25 cellular contexts compared by ENCODE assay signal in genomic region chr4:80452768-80453167, GRCh38.
DNase-seq lines count a peak whose midpoint lies in the region; ATAC-seq, FAIRE-seq and TF ChIP-seq lines count a peak whose summit lies in the region.
"Had no signal": no experiment of that assay in that cellular context is flagged by ENCODE, and none has a peak within 500 bp of the region (broad histone marks: within the 10 kb centered on the region; RNA-seq: fewer than 3 reads in every experiment).

No MANE protein-coding gene starts in this region.

- H3K9me3 ChIP-seq in PC-3 (ENCODE audit: low read length) (no peaks in the 10 kb centered on the region), body of pancreas (no peaks in the 10 kb centered on the region)
- H3K9me3 ChIP-seq: MG63, Peyer's patch, SJCRH30 had no signal

- peaks cover under 1% of the 10 kb centered on the region for H3K27me3 Mint-ChIP-seq in activated CD4-positive, alpha-beta T cell treated with anti-CD3 and anti-CD28 coated beads, Interleukin-2, amount 10 ng/mL, durations not matched to agents 24 days and 14 days
- H3K27me3 Mint-ChIP-seq in immature natural killer cell (ENCODE audit: low read depth in 3 of 3), result no peaks in the 10 kb centered on the region
- H3K27me3 Mint-ChIP-seq: B cell had no signal

- H3K4me3 Mint-ChIP-seq in activated CD4-positive, alpha-beta T cell treated with anti-CD3 and anti-CD28 coated beads, Interleukin-2, amount 10 ng/mL, durations not matched to agents 24 days and 14 days, result no peak overlapping the region
- H3K4me3 Mint-ChIP-seq in immature natural killer cell, result no peak overlapping the region
- H3K4me3 Mint-ChIP-seq: B cell, CD14-positive monocyte had no signal

- H3K4me2 ChIP-seq in PC-3 (ENCODE audit: low read length), result peak overlapping the region; percentile 33; the same call in 1 of the 2 replicates

- no peak for TF ChIP-seq POLR2A in body of pancreas (IDR thresholded peaks at IDR 0.05)

- CTCF ChIA-PET in PC-3 (lab: Charles Lee), result no interaction called here

- H3K9me3 Mint-ChIP-seq in activated CD4-positive, alpha-beta T cell treated with anti-CD3 and anti-CD28 coated beads, Interleukin-2, amount 10 ng/mL, durations not matched to agents 24 days and 14 days, result no peaks in the 10 kb centered on the region
- peaks cover 0 to 5% (median 1%) of the 10 kb centered on the region in 6 donors for H3K9me3 Mint-ChIP-seq in immature natural killer cell

- intact Hi-C loops in activated CD4-positive, alpha-beta T cell treated with anti-CD3 and anti-CD28 coated beads, Interleukin-2, amount 10 ng/mL, durations not matched to agents 24 days and 14 days (cut with micrococcal nuclease), result no loop called here
- intact Hi-C loops in PC-3 (cut with micrococcal nuclease), result loop anchor here (2.0 to 5.0 kb wide), 6 partner anchors 85 to 590 kb away; no protein-coding TSS in a partner anchor
- intact Hi-C loops in body of pancreas (cut with DNase I), result no loop called here

- H3K27ac Mint-ChIP-seq in activated CD4-positive, alpha-beta T cell treated with anti-CD3 and anti-CD28 coated beads, Interleukin-2, amount 10 ng/mL, durations not matched to agents 24 days and 14 days, result no peak overlapping the region
- H3K27ac Mint-ChIP-seq in immature natural killer cell, result no peak overlapping the region
- H3K27ac Mint-ChIP-seq: B cell, CD14-positive monocyte had no signal

- no peaks in the 10 kb centered on the region for H3K36me3 Mint-ChIP-seq in activated CD4-positive, alpha-beta T cell treated with anti-CD3 and anti-CD28 coated beads, Interleukin-2, amount 10 ng/mL, durations not matched to agents 24 days and 14 days (ENCODE audit: low read depth)
- peaks cover 0 to 2% (median 0%) of the 10 kb centered on the region in 3 donors for H3K36me3 Mint-ChIP-seq in immature natural killer cell
- H3K36me3 Mint-ChIP-seq: CD14-positive monocyte had no signal

- DNase-seq in activated CD4-positive, alpha-beta T cell treated with anti-CD3 and anti-CD28 coated beads, Interleukin-2, amount 10 ng/mL, durations not matched to agents 24 days and 14 days, result peak; percentile 6
- no peak for DNase-seq in activated CD4-positive, alpha-beta T cell treated with anti-CD3 and anti-CD28 coated beads for 1 hour
- DNase-seq in PC-3, result peak; percentile 74
- DNase-seq in epithelial cell of esophagus (ENCODE audit: low read depth), result peak; percentile 62
- DNase-seq in immature natural killer cell, result no peak
- DNase-seq in body of pancreas, result no peak
- no peak for DNase-seq in foreskin keratinocyte
- DNase-seq: EL; GF-D8; Kasumi-1; MG63; NCI-H1048; NCI-H1436 treated with DMSO at 0.1 percent for 48 hours; NCI-H2171 treated with DMSO at 0.1 percent for 48 hours; NCI-H446; NCI-H526; NK-92 treated with Interleukin-12 subunit alpha and Interleukin-12 subunit beta, amount 100 ng/mL, for 24 hours; Peyer's patch; SJCRH30 had no signal

- peak overlapping the region; percentile 65 for H3K9ac ChIP-seq in PC-3 (ENCODE audit: low read length)

- no peaks in the 10 kb centered on the region for H4K20me1 ChIP-seq in PC-3 (ENCODE audit: low read length)

- TF ChIP-seq CTCF in PC-3 (conservative IDR thresholded peaks at IDR 0.05; ENCODE audit: low read depth, low read length) (no peak), epithelial cell of esophagus (IDR thresholded peaks at IDR 0.05; ENCODE audit: insufficient read depth, low read depth, low read length, missing control alignments) (no peak), body of pancreas (IDR thresholded peaks at IDR 0.05) (no peak), foreskin keratinocyte (conservative IDR thresholded peaks at IDR 0.05) (no peak)

- H3K4me1 ChIP-seq in PC-3 (ENCODE audit: insufficient read depth, low read length), result peaks cover 56% of the 10 kb centered on the region
- no peaks in the 10 kb centered on the region for H3K4me1 ChIP-seq in body of pancreas
- H3K4me1 ChIP-seq in foreskin keratinocyte, result peaks cover 17% of the 10 kb centered on the region
- H3K4me1 ChIP-seq: Peyer's patch, SJCRH30 had no signal

- ATAC-seq in PC-3, result peak; percentile 57
- ATAC-seq in body of pancreas, result no peak
- no peak for ATAC-seq in foreskin keratinocyte

- no peaks in the 10 kb centered on the region for H3K27me3 ChIP-seq in PC-3 (ENCODE audit: low read length)
- no peaks in the 10 kb centered on the region for H3K27me3 ChIP-seq in body of pancreas
- no peaks in the 10 kb centered on the region for H3K27me3 ChIP-seq in foreskin keratinocyte
- H3K27me3 ChIP-seq: MG63, Peyer's patch, SJCRH30 had no signal

- FAIRE-seq in islet of Langerhans (lab: Jason Lieb, UNC), result peak; percentile 92
- FAIRE-seq: A204.1, GM19239, H54 had no signal

- peaks cover 9% of the 10 kb centered on the region for H3F3A ChIP-seq in PC-3 (ENCODE audit: low read length, unreplicated experiment)

- no peaks in the 10 kb centered on the region for H3K79me2 ChIP-seq in PC-3 (ENCODE audit: low read length)

- peak overlapping the region; percentile 90 for H3K27ac ChIP-seq in PC-3 (ENCODE audit: low read length)
- no peak overlapping the region for H3K27ac ChIP-seq in body of pancreas
- no peak overlapping the region for H3K27ac ChIP-seq in foreskin keratinocyte
- H3K27ac ChIP-seq: Peyer's patch, SJCRH30 had no signal

- no peak overlapping the region for H3K4me3 ChIP-seq in PC-3 (ENCODE audit: low read length)
- H3K4me3 ChIP-seq in epithelial cell of esophagus (ENCODE audit: low read length), result no peak overlapping the region
- H3K4me3 ChIP-seq in body of pancreas, result no peak overlapping the region
- H3K4me3 ChIP-seq: MG63, Peyer's patch, SJCRH30 had no signal

- no peaks in the 10 kb centered on the region for H3K9me2 ChIP-seq in PC-3 (replicated peaks; ENCODE audit: low read length)

- no peaks in the 10 kb centered on the region for H3K4me1 Mint-ChIP-seq in activated CD4-positive, alpha-beta T cell treated with anti-CD3 and anti-CD28 coated beads, Interleukin-2, amount 10 ng/mL, durations not matched to agents 24 days and 14 days
- no peaks in the 10 kb centered on the region for H3K4me1 Mint-ChIP-seq in immature natural killer cell
- H3K4me1 Mint-ChIP-seq: B cell, CD14-positive monocyte had no signal

- BruUV-seq in PC-3 (replicated peaks; lab: Mats Ljungman, UMichigan), result no TSS peak

- POLR2A ChIA-PET in PC-3 (lab: Charles Lee; ENCODE audit: unreplicated experiment), result no interaction called here

- H3K36me3 ChIP-seq in PC-3 (ENCODE audit: low read depth, low read length) (no peaks in the 10 kb centered on the region), body of pancreas (replicated peaks in 1 of 2; ENCODE audit: insufficient read depth in 1 of 2, low read depth in 2 of 2) (no peaks in the 10 kb centered on the region)
- H3K36me3 ChIP-seq: MG63, Peyer's patch, SJCRH30 had no signal

- H2AFZ ChIP-seq in PC-3 (ENCODE audit: low read length), result no peak overlapping the region

- WGBS in body of pancreas, 2 donors, result 40 to 49% methylated on average over 4 of the region's 4 CpGs

Comparison
In these comparisons a context has a peak if more than half of its experiments do, and no peak if none do; other contexts are left out.
1. DNase-seq: peak in activated CD4-positive, alpha-beta T cell treated with anti-CD3 and anti-CD28 coated beads, Interleukin-2, amount 10 ng/mL, durations not matched to agents 24 days and 14 days (single experiment), PC-3 (single experiment) and epithelial cell of esophagus (single experiment); none in activated CD4-positive, alpha-beta T cell treated with anti-CD3 and anti-CD28 coated beads for 1 hour (single experiment), immature natural killer cell (0 of 3), body of pancreas (0 of 4) and foreskin keratinocyte (0 of 2).